Comparison of ENCODE assay signal across 1 cellular context in the genomic region with DNA sequence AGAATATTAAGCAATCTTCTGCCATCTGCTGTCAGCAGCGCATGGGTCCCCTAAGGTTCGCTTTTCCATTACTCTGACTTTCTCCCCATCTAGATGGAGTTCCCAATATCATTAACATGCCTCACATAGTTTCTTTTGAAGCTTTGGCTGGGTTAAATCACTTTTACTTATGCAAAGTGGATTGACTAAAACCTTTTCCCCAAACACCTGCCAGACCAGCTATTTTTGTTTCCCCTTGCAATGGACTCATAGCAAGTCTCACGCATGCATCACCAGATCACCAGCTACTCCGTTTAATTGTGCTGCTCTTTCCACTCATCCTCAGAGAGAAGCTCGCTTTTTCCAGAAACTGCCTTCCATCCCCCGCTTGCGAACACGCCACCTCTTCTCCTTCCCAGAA.
TF ChIP-seq lines count a peak whose summit lies in the region.

No MANE protein-coding gene starts in this region.

TF ChIP-seq in SK-N-SH treated with all-trans-retinoic acid at 6 μM for 48 hours, 23 proteins besides CTCF, POLR2A, EP300 and RAD21 (continued from another document):
- TF ChIP-seq, protein P1, sequence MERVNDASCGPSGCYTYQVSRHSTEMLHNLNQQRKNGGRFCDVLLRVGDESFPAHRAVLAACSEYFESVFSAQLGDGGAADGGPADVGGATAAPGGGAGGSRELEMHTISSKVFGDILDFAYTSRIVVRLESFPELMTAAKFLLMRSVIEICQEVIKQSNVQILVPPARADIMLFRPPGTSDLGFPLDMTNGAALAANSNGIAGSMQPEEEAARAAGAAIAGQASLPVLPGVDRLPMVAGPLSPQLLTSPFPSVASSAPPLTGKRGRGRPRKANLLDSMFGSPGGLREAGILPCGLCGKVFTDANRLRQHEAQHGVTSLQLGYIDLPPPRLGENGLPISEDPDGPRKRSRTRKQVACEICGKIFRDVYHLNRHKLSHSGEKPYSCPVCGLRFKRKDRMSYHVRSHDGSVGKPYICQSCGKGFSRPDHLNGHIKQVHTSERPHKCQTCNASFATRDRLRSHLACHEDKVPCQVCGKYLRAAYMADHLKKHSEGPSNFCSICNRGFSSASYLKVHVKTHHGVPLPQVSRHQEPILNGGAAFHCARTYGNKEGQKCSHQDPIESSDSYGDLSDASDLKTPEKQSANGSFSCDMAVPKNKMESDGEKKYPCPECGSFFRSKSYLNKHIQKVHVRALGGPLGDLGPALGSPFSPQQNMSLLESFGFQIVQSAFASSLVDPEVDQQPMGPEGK (CRISPR knock-in tag; IDR thresholded peaks at IDR 0.05; ENCODE audit: borderline replicate concordance): no peak
- TF ChIP-seq OSR1 (CRISPR knock-in tag; IDR thresholded peaks at IDR 0.05) (no peak), ZNF565 (CRISPR knock-in tag; conservative IDR thresholded peaks at IDR 0.05; ENCODE audit: low read depth) (no peak), ZNF8 (CRISPR knock-in tag; IDR thresholded peaks at IDR 0.05) (no peak), TCF4 (CRISPR knock-in tag; IDR thresholded peaks at IDR 0.05; ENCODE audit: borderline replicate concordance) (no peak)
- TF ChIP-seq, protein P2, sequence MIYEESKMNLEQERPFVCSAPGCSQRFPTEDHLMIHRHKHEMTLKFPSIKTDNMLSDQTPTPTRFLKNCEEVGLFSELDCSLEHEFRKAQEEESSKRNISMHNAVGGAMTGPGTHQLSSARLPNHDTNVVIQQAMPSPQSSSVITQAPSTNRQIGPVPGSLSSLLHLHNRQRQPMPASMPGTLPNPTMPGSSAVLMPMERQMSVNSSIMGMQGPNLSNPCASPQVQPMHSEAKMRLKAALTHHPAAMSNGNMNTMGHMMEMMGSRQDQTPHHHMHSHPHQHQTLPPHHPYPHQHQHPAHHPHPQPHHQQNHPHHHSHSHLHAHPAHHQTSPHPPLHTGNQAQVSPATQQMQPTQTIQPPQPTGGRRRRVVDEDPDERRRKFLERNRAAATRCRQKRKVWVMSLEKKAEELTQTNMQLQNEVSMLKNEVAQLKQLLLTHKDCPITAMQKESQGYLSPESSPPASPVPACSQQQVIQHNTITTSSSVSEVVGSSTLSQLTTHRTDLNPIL (CRISPR knock-in tag; IDR thresholded peaks at IDR 0.05; ENCODE audit: low read depth): no peak
